13 cellular contexts compared by ENCODE assay signal in genomic region chr18:75238786-75239185, GRCh38. TPM values are rescaled to one million over a fixed set of nuclear protein-coding genes. Genes with fewer than 3 reads are reported as not detected.
DNase-seq lines count a peak whose midpoint lies in the region; ATAC-seq and TF ChIP-seq lines count a peak whose summit lies in the region.
"Had no signal": no experiment of that assay in that cellular context is flagged by ENCODE, and none has a peak within 500 bp of the region (broad histone marks: within the 10 kb centered on the region; RNA-seq: fewer than 3 reads in every experiment).

No MANE protein-coding gene starts in this region.

- H3K27me3 Mint-ChIP-seq in activated T-helper 17 cell treated with anti-CD3 and anti-CD28 coated beads, Interleukin-2, amount 50 U/mL, for 72 hours: no peaks in the 10 kb centered on the region
- H3K27me3 Mint-ChIP-seq: CD4-positive, alpha-beta memory T cell had no signal

- no peak for TF ChIP-seq CTCF in GM13976 (IDR thresholded peaks at IDR 0.05; ENCODE audit: borderline replicate concordance, control extremely low read depth, extremely low read depth, insufficient read depth, missing control alignments)

- DNase-seq in dermis microvascular lymphatic vessel endothelial cell (ENCODE audit: low read depth in 2 of 2): peak; percentile 67 to 84
- peak; percentile 82 to 84 for DNase-seq in lung microvascular endothelial cell (ENCODE audit: low read depth in 2 of 2)
- no peak for DNase-seq in GM13976 (ENCODE audit: low spot score)
- DNase-seq: C1 segment of cervical spinal cord; Caco-2; CD4-positive, alpha-beta memory T cell; DMS153; DND-41; H9 had no signal

- ATAC-seq in activated T-helper 17 cell treated with anti-CD3 and anti-CD28 coated beads, Interleukin-2, amount 50 U/mL, for 72 hours (replicated peaks): no peak
- ATAC-seq in GM19467 (IDR thresholded peaks at IDR 0.05; ENCODE audit: unreplicated experiment) (no peak), HG02973 (IDR thresholded peaks at IDR 0.05; ENCODE audit: unreplicated experiment) (no peak)
- ATAC-seq: HCT116 had no signal

- peak overlapping the region; percentile 30 for H3K27ac Mint-ChIP-seq in activated T-helper 17 cell treated with anti-CD3 and anti-CD28 coated beads, Interleukin-2, amount 50 U/mL, for 72 hours

- no peak overlapping the region for H3K4me3 Mint-ChIP-seq in activated T-helper 17 cell treated with anti-CD3 and anti-CD28 coated beads, Interleukin-2, amount 50 U/mL, for 72 hours
- H3K4me3 Mint-ChIP-seq: CD4-positive, alpha-beta memory T cell; H9 had no signal

- no peaks in the 10 kb centered on the region for H3K9me3 Mint-ChIP-seq in activated T-helper 17 cell treated with anti-CD3 and anti-CD28 coated beads, Interleukin-2, amount 50 U/mL, for 72 hours
- H3K9me3 Mint-ChIP-seq: CD4-positive, alpha-beta memory T cell had no signal

- in situ Hi-C loops in GM13976 (cut with MboI; ENCODE audit: low sequenced_read_pairs, unreplicated experiment): no loop called here

- peaks cover 8% of the 10 kb centered on the region for H3K4me1 Mint-ChIP-seq in activated T-helper 17 cell treated with anti-CD3 and anti-CD28 coated beads, Interleukin-2, amount 50 U/mL, for 72 hours
- H3K4me1 Mint-ChIP-seq: H9 had no signal

- no peaks in the 10 kb centered on the region for H3K36me3 Mint-ChIP-seq in activated T-helper 17 cell treated with anti-CD3 and anti-CD28 coated beads, Interleukin-2, amount 50 U/mL, for 72 hours (ENCODE audit: low read depth)

RNA-seq across cellular contexts. Expression of gene TSHZ1, which starts 28.2 kb away (rescaled TPM):
- total RNA-seq in activated T-helper 17 cell treated with anti-CD3 and anti-CD28 coated beads, Interleukin-2, amount 50 U/mL, for 72 hours: 10 to 100 TPM in 1 of 2 donors, 1 to 10 TPM in 1; 9.6 to 12.3 TPM
- total RNA-seq in dermis microvascular lymphatic vessel endothelial cell (6.5 and 13.4 TPM in 2 replicates), lung microvascular endothelial cell (6.5 and 12.5 TPM in 2 replicates)

RNA-seq across cellular contexts. Expression of gene PTGR3, which starts 29.8 kb away (rescaled TPM):
- total RNA-seq in activated T-helper 17 cell treated with anti-CD3 and anti-CD28 coated beads, Interleukin-2, amount 50 U/mL, for 72 hours: 10 to 100 TPM; 20.9 to 27.3 TPM
- 9.1 and 11.5 TPM in 2 replicates for total RNA-seq in dermis microvascular lymphatic vessel endothelial cell
- 5.9 and 10.3 TPM in 2 replicates for total RNA-seq in lung microvascular endothelial cell
